9 cellular contexts compared by ENCODE assay signal in genomic region chr11:10605941-10606381, GRCh38. TPM values are rescaled to one million over a fixed set of nuclear protein-coding genes. Genes with fewer than 3 reads are reported as not detected.
DNase-seq lines count a peak whose midpoint lies in the region; ATAC-seq, FAIRE-seq and TF ChIP-seq lines count a peak whose summit lies in the region.
"Had no signal": no experiment of that assay in that cellular context is flagged by ENCODE, and none has a peak within 500 bp of the region (broad histone marks: within the 10 kb centered on the region; RNA-seq: fewer than 3 reads in every experiment).

No MANE protein-coding gene starts in this region.

- TF ChIP-seq EP300 in sigmoid colon (IDR thresholded peaks at IDR 0.05): no peak

- intact Hi-C loops in left ventricle myocardium superior (cut with micrococcal nuclease) (no loop called here), sigmoid colon (cut with DNase I) (no loop called here)

- peak; percentile 74 for FAIRE-seq in GM12891 (lab: Jason Lieb, UNC)

- no peaks in the 10 kb centered on the region for H3K9me3 ChIP-seq in sigmoid colon

- peaks cover 9 to 99% (median 34%) of the 10 kb centered on the region in 4 donors for H3K36me3 ChIP-seq in sigmoid colon

- ATAC-seq in left ventricle myocardium superior (peak; percentile 72), GM21526 (IDR thresholded peaks at IDR 0.05; ENCODE audit: low FRiP score, unreplicated experiment) (no peak), GM18861 (IDR thresholded peaks at IDR 0.05; ENCODE audit: unreplicated experiment) (no peak)

- H3K4me1 ChIP-seq in sigmoid colon: peaks cover 0 to 59% (median 26%) of the 10 kb centered on the region in 4 donors

- peak overlapping the region; percentile 50 to 87 (median 72) for H3K27ac ChIP-seq in sigmoid colon

- DNase-seq in GM12891 (ENCODE audit: insufficient read length, low spot score) (no peak), amniotic epithelial cell (ENCODE audit: low read depth) (peak; percentile 85), left ventricle myocardium superior (peak; percentile 71), sigmoid colon (peak; percentile 83), NCI-H2196 treated with DMSO at 0.1 percent for 48 hours (lab: John Stamatoyannopoulos, UW; ENCODE audit: unreplicated experiment) (no peak)
- no peak for DNase-seq in activated effector memory CD4-positive, alpha-beta T cell treated with Interleukin-2 at 50 U/mL for 16 hours
- DNase-seq: activated T-cell treated with anti-CD3 and anti-CD28 coated beads, Interleukin-2, amount 50 U/mL, for 1 hour had no signal

- 41 to 78% methylated on average over 6 of the region's 6 CpGs for WGBS in sigmoid colon, 2 donors

- TF ChIP-seq POLR2A in GM12891 (IDR thresholded peaks at IDR 0.05; ENCODE audit: low read depth, low read length) (no peak), sigmoid colon (IDR thresholded peaks at IDR 0.05) (no peak)

- no peaks in the 10 kb centered on the region for H3K27me3 ChIP-seq in sigmoid colon

- TF ChIP-seq CTCF in sigmoid colon (IDR thresholded peaks at IDR 0.05): no peak

- H3K4me3 ChIP-seq in sigmoid colon: peak overlapping the region in 1 of 4 donors; percentile 4

TF ChIP-seq in GM12891, 5 proteins besides CTCF, POLR2A, EP300 and RAD21:
- TF ChIP-seq TAF1 (IDR thresholded peaks at IDR 0.05; ENCODE audit: low read depth, low read length): no peak
- TF ChIP-seq PAX5 (IDR thresholded peaks at IDR 0.05; ENCODE audit: insufficient read depth, low read length, severe bottlenecking): no peak
- TF ChIP-seq SPI1 (IDR thresholded peaks at IDR 0.05; ENCODE audit: low read depth, low read length): no peak
- TF ChIP-seq POLR2AphosphoS5 (IDR thresholded peaks at IDR 0.05; ENCODE audit: low read depth, low read length): no peak

RNA-seq across cellular contexts. Expression of gene LYVE1, which starts 37.5 kb away (rescaled TPM):
- polyA plus RNA-seq in GM12891 (2012; ENCODE audit: low read depth, missing spikeins): not detected
- 53.8 TPM for total RNA-seq in left ventricle myocardium superior
- 100 to 1,000 TPM in 3 of 4 donors, 10 to 100 TPM in 1; 41.5 to 158 (median 133) TPM for total RNA-seq in sigmoid colon
- polyA plus RNA-seq in sigmoid colon: 10 to 100 TPM; 21.3 to 29.4 (median 22.7) TPM

Comparison
In these comparisons a context has a peak if more than half of its experiments do, and no peak if none do; other contexts are left out.
1. DNase-seq: peak in amniotic epithelial cell (single experiment), left ventricle myocardium superior (single experiment) and sigmoid colon (single experiment); none in GM12891 (single experiment), NCI-H2196 treated with DMSO at 0.1 percent for 48 hours (single experiment) and activated effector memory CD4-positive, alpha-beta T cell treated with Interleukin-2 at 50 U/mL for 16 hours (single experiment).